8 cellular contexts compared by ENCODE assay signal in genomic region chr16:31216552-31217530, GRCh38. TPM values are rescaled to one million over a fixed set of nuclear protein-coding genes. Genes with fewer than 3 reads are reported as not detected.
A peak's percentile ranks its signal among the peaks of the same experiment; 100 is the strongest.
DNase-seq lines count a peak whose midpoint lies in the region; ATAC-seq and TF ChIP-seq lines count a peak whose summit lies in the region.

Gene PYDC1, minus strand, starts transcription at chr16:31217135. Its CDS starts 107 bp downstream, at chr16:31217028.

- H3K4me2 ChIP-seq in PC-9: peak within 1 kb of the TSS; percentile 97

- POLR2A ChIA-PET in PC-9 (lab: Charles Lee; ENCODE audit: unreplicated experiment): no interaction called here

- H3K9me3 Mint-ChIP-seq in effector memory CD8-positive, alpha-beta T cell: no peaks in the 10 kb centered on the region
- H3K9me3 Mint-ChIP-seq in natural killer cell treated with Interleukin-12 subunit alpha and Interleukin-12 subunit beta and Interleukin-15 and Interleukin-18, amount 100 ng/mL, for 72 hours: no peaks in the 10 kb centered on the region

- peaks cover 8% of the 10 kb centered on the region for H3K36me3 Mint-ChIP-seq in effector memory CD8-positive, alpha-beta T cell (ENCODE audit: insufficient read depth)
- H3K36me3 Mint-ChIP-seq in natural killer cell treated with Interleukin-12 subunit alpha and Interleukin-12 subunit beta and Interleukin-15 and Interleukin-18, amount 100 ng/mL, for 72 hours: no peaks in the 10 kb centered on the region

- CTCF ChIA-PET in PC-9 (lab: Charles Lee): interaction anchor here (0.7 to 0.9 kb wide), 2 partner anchors 10 to 38 kb away, joined by 3 to 5 read pairs; no protein-coding TSS in a partner anchor

- H3K27ac Mint-ChIP-seq in effector memory CD8-positive, alpha-beta T cell: no peak within 1 kb of the TSS
- H3K27ac Mint-ChIP-seq in natural killer cell treated with Interleukin-12 subunit alpha and Interleukin-12 subunit beta and Interleukin-15 and Interleukin-18, amount 100 ng/mL, for 72 hours: peak within 1 kb of the TSS in 1 of 2 donors; percentile 43

- H4K20me1 ChIP-seq in PC-9 (ENCODE audit: insufficient read depth): no peaks in the 10 kb centered on the region

- no peak within 1 kb of the TSS for H2AFZ ChIP-seq in PC-9

- peaks cover 20% of the 10 kb centered on the region for H3K27me3 ChIP-seq in PC-9 (ENCODE audit: insufficient read depth, low read depth)

- peak within 1 kb of the TSS; percentile 60; the same call in 1 of the 2 replicates for H3K4me3 ChIP-seq in PC-9

- BruUV-seq in PC-9 (replicated peaks; lab: Mats Ljungman, UMichigan): no TSS peak

- no peak for TF ChIP-seq CTCF in C4-2B (conservative IDR thresholded peaks at IDR 0.05)
- TF ChIP-seq CTCF in PC-9 (conservative IDR thresholded peaks at IDR 0.05): no peak

- H3K36me3 ChIP-seq in PC-9 (ENCODE audit: low read depth): no peaks in the 10 kb centered on the region

- peaks cover 42 to 79% of the 10 kb centered on the region in 2 donors for H3K27me3 Mint-ChIP-seq in effector memory CD8-positive, alpha-beta T cell
- peaks cover 20 to 31% of the 10 kb centered on the region in 2 donors for H3K27me3 Mint-ChIP-seq in natural killer cell treated with Interleukin-12 subunit alpha and Interleukin-12 subunit beta and Interleukin-15 and Interleukin-18, amount 100 ng/mL, for 72 hours

- H3K9me2 ChIP-seq in PC-9 (ENCODE audit: insufficient read depth): no peaks in the 10 kb centered on the region

- H3K9me3 ChIP-seq in PC-9 (ENCODE audit: insufficient read depth, low read depth): no peaks in the 10 kb centered on the region

- H3K27ac ChIP-seq in C4-2B (peak within 1 kb of the TSS; percentile 60), PC-9 (no peak within 1 kb of the TSS)

- DNase-seq in PC-9 (no peak), NCI-H82 treated with DMSO at 0.1 percent for 48 hours (lab: John Stamatoyannopoulos, UW; ENCODE audit: unreplicated experiment) (no peak), NCI-H748 (lab: John Stamatoyannopoulos, UW; ENCODE audit: unreplicated experiment) (no peak), SIG-M5 treated with dmso at 0.1 percent for 504 hours (lab: John Stamatoyannopoulos, UW; ENCODE audit: unreplicated experiment) (no peak), NCI-H2029 (lab: John Stamatoyannopoulos, UW) (no peak)
- DNase-seq in effector memory CD8-positive, alpha-beta T cell: no peak
- no peak for DNase-seq in natural killer cell treated with Interleukin-12 subunit alpha and Interleukin-12 subunit beta and Interleukin-15 and Interleukin-18, amount 100 ng/mL, for 72 hours (ENCODE audit: low spot score)

- no peaks in the 10 kb centered on the region for H3K79me2 ChIP-seq in PC-9 (ENCODE audit: low read depth)

- no peaks in the 10 kb centered on the region for H3F3A ChIP-seq in PC-9 (ENCODE audit: insufficient read depth, low read depth)

- H3K4me3 Mint-ChIP-seq in effector memory CD8-positive, alpha-beta T cell: peak within 1 kb of the TSS; percentile 76 to 84
- peak within 1 kb of the TSS; percentile 81 for H3K4me3 Mint-ChIP-seq in natural killer cell treated with Interleukin-12 subunit alpha and Interleukin-12 subunit beta and Interleukin-15 and Interleukin-18, amount 100 ng/mL, for 72 hours

- intact Hi-C loops in PC-9 (cut with micrococcal nuclease; ENCODE audit: unreplicated experiment): no loop called here

- peak; percentile 37 for ATAC-seq in effector memory CD8-positive, alpha-beta T cell (replicated peaks)
- peak; percentile 52 to 57 for ATAC-seq in natural killer cell treated with Interleukin-12 subunit alpha and Interleukin-12 subunit beta and Interleukin-15 and Interleukin-18, amount 100 ng/mL, for 72 hours

- peaks cover 6% of the 10 kb centered on the region for H3K4me1 ChIP-seq in PC-9 (replicated peaks; ENCODE audit: insufficient read depth)

- H3K4me1 Mint-ChIP-seq in effector memory CD8-positive, alpha-beta T cell (ENCODE audit: low read depth in 2 of 2): peaks cover 17 to 22% of the 10 kb centered on the region in 2 donors
- peaks cover 12 to 19% of the 10 kb centered on the region in 2 donors for H3K4me1 Mint-ChIP-seq in natural killer cell treated with Interleukin-12 subunit alpha and Interleukin-12 subunit beta and Interleukin-15 and Interleukin-18, amount 100 ng/mL, for 72 hours (ENCODE audit: low read depth in 2 of 2)

RNA-seq across cellular contexts. Expression of gene PYDC1, which starts in this region (rescaled TPM):
- total RNA-seq in PC-9 (2021): not detected in 2 replicates
- total RNA-seq in natural killer cell treated with Interleukin-12 subunit alpha and Interleukin-12 subunit beta and Interleukin-15 and Interleukin-18, amount 100 ng/mL, for 72 hours: not detected

Comparison
In these comparisons a context has a peak if more than half of its experiments do, and no peak if none do; other contexts are left out.
1. Peak in ATAC-seq in natural killer cell treated with Interleukin-12 subunit alpha and Interleukin-12 subunit beta and Interleukin-15 and Interleukin-18, amount 100 ng/mL, for 72 hours; RNA of the gene not detected or under 1 TPM.